Comparison of ENCODE assay signal across 17 cellular contexts in genomic region chr3:113150253-113150652, GRCh38.
DNase-seq lines count a peak whose midpoint lies in the region; ATAC-seq and TF ChIP-seq lines count a peak whose summit lies in the region.
"Had no signal": no experiment of that assay in that cellular context is flagged by ENCODE, and none has a peak within 500 bp of the region (broad histone marks: within the 10 kb centered on the region; RNA-seq: fewer than 3 reads in every experiment).

No MANE protein-coding gene starts in this region.

- H3K4me1 Mint-ChIP-seq in mesothelial cell of epicardium = peaks cover 90% of the 10 kb centered on the region

- H3K9me3 Mint-ChIP-seq in mesothelial cell of epicardium = no peaks in the 10 kb centered on the region
- H3K9me3 Mint-ChIP-seq: CD4-positive, alpha-beta memory T cell had no signal

- no peak overlapping the region for H3K4me3 Mint-ChIP-seq in mesothelial cell of epicardium
- H3K4me3 Mint-ChIP-seq: CD4-positive, alpha-beta memory T cell; IgD-negative memory B cell had no signal

- no peak for ATAC-seq in HG03342 (IDR thresholded peaks at IDR 0.05; ENCODE audit: unreplicated experiment)
- ATAC-seq: GM12878, PC-3 had no signal

- no peaks in the 10 kb centered on the region for H3K9me3 ChIP-seq in esophagus squamous epithelium
- no peaks in the 10 kb centered on the region for H3K9me3 ChIP-seq in sigmoid colon
- no peaks in the 10 kb centered on the region for H3K9me3 ChIP-seq in vagina
- H3K9me3 ChIP-seq: BE2C, HAP-1 had no signal

- H3K4me1 ChIP-seq in esophagus squamous epithelium (peaks cover 8 to 69% (median 25%) of the 10 kb centered on the region in 3 donors), sigmoid colon (peaks cover 0 to 92% (median 80%) of the 10 kb centered on the region in 4 donors), vagina (peaks cover 68% of the 10 kb centered on the region)

- H3K27ac ChIP-seq in esophagus squamous epithelium (peak overlapping the region in 3 of 4 donors; percentile 78 to 84 (median 84)), sigmoid colon (peak overlapping the region; percentile 73 to 88 (median 82)), vagina (peak overlapping the region; percentile 76)

- H3K4me3 ChIP-seq in esophagus squamous epithelium (no peak overlapping the region), sigmoid colon (no peak overlapping the region), vagina (no peak overlapping the region)
- H3K4me3 ChIP-seq: GM12878, HAP-1 had no signal

- intact Hi-C loops in esophagus squamous epithelium (cut with DNase I) = no loop called here
- intact Hi-C loops in sigmoid colon (cut with DNase I) = loop anchor here (10.0 kb wide), 1 partner anchor 515 kb away; no protein-coding TSS in a partner anchor
- intact Hi-C loops in vagina (cut with DNase I) = no loop called here

- H3K36me3 ChIP-seq in esophagus squamous epithelium = no peaks in the 10 kb centered on the region
- no peaks in the 10 kb centered on the region for H3K36me3 ChIP-seq in sigmoid colon
- H3K36me3 ChIP-seq in vagina = no peaks in the 10 kb centered on the region
- H3K36me3 ChIP-seq: BE2C, HAP-1 had no signal

- H3K27me3 Mint-ChIP-seq in mesothelial cell of epicardium (ENCODE audit: low read depth) = no peaks in the 10 kb centered on the region

- TF ChIP-seq CTCF in esophagus squamous epithelium (IDR thresholded peaks at IDR 0.05) (no peak), mesothelial cell of epicardium (IDR thresholded peaks at IDR 0.05; ENCODE audit: unreplicated experiment) (no peak), sigmoid colon (IDR thresholded peaks at IDR 0.05) (no peak), vagina (IDR thresholded peaks at IDR 0.05) (no peak)

- no peaks in the 10 kb centered on the region for H3K27me3 ChIP-seq in esophagus squamous epithelium
- no peaks in the 10 kb centered on the region for H3K27me3 ChIP-seq in sigmoid colon
- no peaks in the 10 kb centered on the region for H3K27me3 ChIP-seq in vagina
- H3K27me3 ChIP-seq: BE2C had no signal

- H3K27ac Mint-ChIP-seq in mesothelial cell of epicardium = peak overlapping the region; percentile 98
- H3K27ac Mint-ChIP-seq: CD4-positive, alpha-beta memory T cell had no signal

- no peak for TF ChIP-seq EP300 in sigmoid colon (IDR thresholded peaks at IDR 0.05)

- H3K36me3 Mint-ChIP-seq in mesothelial cell of epicardium = no peaks in the 10 kb centered on the region
- H3K36me3 Mint-ChIP-seq: CD4-positive, alpha-beta memory T cell; IgD-negative memory B cell had no signal

- TF ChIP-seq POLR2A in esophagus squamous epithelium (IDR thresholded peaks at IDR 0.05) (no peak), sigmoid colon (IDR thresholded peaks at IDR 0.05) (no peak), vagina (IDR thresholded peaks at IDR 0.05) (no peak)

- DNase-seq in esophagus squamous epithelium (lab: John Stamatoyannopoulos, UW) (no peak), mesothelial cell of epicardium (ENCODE audit: low spot score in 2 of 2, unreplicated experiment in 2 of 2) (no peak), sigmoid colon (no peak), vagina (ENCODE audit: extremely low spot score in 2 of 2) (no peak), NCI-H226 (no peak), SK-N-DZ (ENCODE audit: low spot score) (no peak)
- DNase-seq: BE2C; CD4-positive, alpha-beta memory T cell; DMS79; NCI-H1436 treated with DMSO at 0.1 percent for 48 hours; NCI-H2081; NCI-H526 treated with DMSO at 0.1 percent for 48 hours; PC-3 had no signal

- 90 to 100% methylated on average over 2 to 4 of the region's 5 CpGs for WGBS in esophagus squamous epithelium, 2 donors
- WGBS in sigmoid colon, 2 donors = 90 to 93% methylated on average over 5 of the region's 5 CpGs
